In the genomic region with DNA sequence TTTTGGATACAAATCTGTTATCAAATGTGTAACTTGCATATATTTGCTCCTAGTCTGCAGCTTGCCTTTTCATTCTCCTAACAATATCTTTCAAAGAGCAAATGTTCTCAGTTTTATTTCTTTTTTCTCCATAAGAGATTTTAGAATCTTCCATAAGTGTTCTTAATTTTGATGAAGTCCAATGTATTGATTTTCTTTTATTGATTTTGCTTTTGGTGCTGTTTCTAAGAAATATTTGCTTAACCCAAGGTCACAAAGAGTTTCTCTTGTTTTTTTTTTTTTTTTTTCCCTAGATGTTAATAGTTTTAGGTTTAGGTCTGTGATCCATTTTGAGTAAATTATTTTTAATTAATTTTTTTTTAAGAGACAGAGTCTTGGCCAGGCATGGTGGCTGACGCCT, we compare ENCODE assay signal across 27 cellular contexts.
"Had no signal": no experiment of that assay in that cellular context is flagged by ENCODE, and none has a peak within 500 bp of the region (broad histone marks: within the 10 kb centered on the region; RNA-seq: fewer than 3 reads in every experiment).

No MANE protein-coding gene starts in this region.

- H3K27me3 ChIP-seq: stomach, suprapubic skin, testis, thyroid gland, tibial artery, tibial nerve, transverse colon, upper lobe of left lung, upper lobe of right lung, uterus, vagina had no signal

- H3K36me3 ChIP-seq: stomach, suprapubic skin, thoracic aorta, thyroid gland, tibial artery, tibial nerve, transverse colon, upper lobe of left lung, upper lobe of right lung, uterus, vagina had no signal

- H3K4me3 ChIP-seq: stomach, suprapubic skin, testis, thoracic aorta, thyroid gland, tibial artery, tibial nerve, transverse colon, upper lobe of left lung, upper lobe of right lung, uterus, vagina had no signal

- ATAC-seq: stimulated activated effector memory CD8-positive, alpha-beta T cell treated with anti-CD3 and anti-CD28 coated beads, Interleukin-12 subunit alpha, Interleukin-12 subunit beta, amount 100 ng/mL, for 72 hours; stimulated activated memory B cell treated with anti-CD40 and anti-IgM and Interleukin-4, amounts not matched to agents 10 μg/mL and 1 μg/mL and 100 μg/mL, for 72 hours; stimulated activated naive B cell treated with anti-CD40 and anti-IgM and Interleukin-4, amounts not matched to agents 10 μg/mL and 1 μg/mL and 100 μg/mL, for 72 hours; stimulated activated naive CD8-positive, alpha-beta T cell treated with anti-CD3 and anti-CD28 coated beads, Interleukin-15, amount 100 ng/mL, for 72 hours; stimulated activated naive CD8-positive, alpha-beta T cell treated with anti-CD3 and anti-CD28 coated beads, Interleukin-15, Interleukin-2, amounts not matched to agents 100 U/mL and 50 U/mL, for 24 hours; upper lobe of right lung had no signal

- H3K9me3 ChIP-seq: suprapubic skin, testis, thoracic aorta, thyroid gland, tibial artery, tibial nerve, transverse colon, upper lobe of left lung, upper lobe of right lung, uterus, vagina had no signal

- H3K4me1 ChIP-seq: stomach, suprapubic skin, testis, thyroid gland, tibial artery, tibial nerve, transverse colon, upper lobe of right lung, vagina had no signal

- DNase-seq: stimulated activated CD4-positive, alpha-beta T cell treated with anti-CD3 and anti-CD28 coated beads, Interleukin-2, amount 100 ng/mL, for 48 hours; stimulated activated CD4-positive, alpha-beta T cell treated with anti-CD3 and anti-CD28 coated beads, Interleukin-4, amount 100 ng/mL, for 1 hour; stimulated activated CD4-positive, alpha-beta T cell treated with anti-CD3 and anti-CD28 coated beads, Interleukin-4, amount 100 ng/mL, for 24 hours; stimulated activated CD4-positive, alpha-beta T cell treated with anti-CD3 and anti-CD28 coated beads, Interleukin-4, amount 100 ng/mL, for 4 hours; stimulated activated CD8-positive, alpha-beta memory T cell treated with anti-CD3 and anti-CD28 coated beads, Interleukin-4, amount 100 ng/mL, for 48 hours; stimulated activated naive B cell treated with anti-CD40 and anti-IgM and Interleukin-4, amounts not matched to agents 10 μg/mL and 1 μg/mL and 100 μg/mL, for 72 hours; stimulated activated naive CD4-positive, alpha-beta T cell; stimulated activated naive CD4-positive, alpha-beta T cell treated with Interleukin-2 at 50 U/mL for 16 hours; stimulated activated naive CD8-positive, alpha-beta T cell treated with anti-CD3 and anti-CD28 coated beads, Interleukin-15, amount 100 ng/mL, for 72 hours; stimulated activated naive CD8-positive, alpha-beta T cell treated with anti-CD3 and anti-CD28 coated beads, Interleukin-15, Interleukin-2, amounts not matched to agents 100 U/mL and 50 U/mL, for 24 hours; stomach; substantia nigra; testis; thyroid gland; tibial artery; transverse colon; trophoblast cell; upper lobe of left lung; upper lobe of right lung; uterus had no signal

- FAIRE-seq: urothelium cell line had no signal

- H3K27ac ChIP-seq: stomach, suprapubic skin, testis, thoracic aorta, thyroid gland, tibial artery, tibial nerve, transverse colon, upper lobe of left lung, upper lobe of right lung, uterus, vagina had no signal
